ENCODE assay signal across 19 cellular contexts in the genomic region with DNA sequence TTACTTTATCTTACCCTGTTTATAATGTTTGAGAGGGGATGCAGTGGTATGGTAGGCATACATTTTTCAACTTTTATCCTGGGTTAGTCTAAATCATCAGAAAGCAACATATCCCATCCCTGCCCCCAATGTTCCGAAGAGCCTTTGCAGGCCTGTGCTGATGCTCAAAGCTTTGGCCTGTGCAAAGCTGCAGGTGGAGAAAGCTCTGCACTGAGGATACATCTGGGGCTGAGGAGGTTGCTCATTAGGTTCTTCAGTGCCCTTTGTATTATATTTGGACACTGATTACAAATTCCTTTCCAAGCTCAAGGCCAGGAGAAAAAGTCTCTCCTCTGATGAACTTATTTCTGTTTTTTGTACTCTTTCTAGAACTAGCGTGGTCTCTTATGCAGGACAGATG. TPM values are rescaled to one million over a fixed set of nuclear protein-coding genes. Genes with fewer than 3 reads are reported as not detected.
DNase-seq lines count a peak whose midpoint lies in the region; ATAC-seq and TF ChIP-seq lines count a peak whose summit lies in the region.
"Had no signal": no experiment of that assay in that cellular context is flagged by ENCODE, and none has a peak within 500 bp of the region (broad histone marks: within the 10 kb centered on the region; RNA-seq: fewer than 3 reads in every experiment).

No MANE protein-coding gene starts in this region.

- H3K4me3 ChIP-seq in left ventricle myocardium inferior (no peak overlapping the region), right atrium auricular region (no peak overlapping the region), ascending aorta (no peak overlapping the region), GM23248 (no peak overlapping the region)
- peak overlapping the region in 2 of 10 experiments; percentile 9 to 27; a peak in 2 of 20 replicates for H3K4me3 ChIP-seq in BLaER1 treated with 17β-estradiol and CSF1 and Interleukin-3, amounts not matched to agents 10 nM and 100 nM
- H3K4me3 ChIP-seq: GM12878, HAP-1 had no signal

- H3K9me2 ChIP-seq in GM23248 (ENCODE audit: insufficient read depth) = no peaks in the 10 kb centered on the region

- H2AFZ ChIP-seq in GM23248 = no peak overlapping the region

- WGBS in GM23248 (ENCODE audit: low coverage in 1 of 2, low lambda C conversion rate in 2 of 2, missing lambda C conversion rate in 2 of 2), 2 experiments = 60 to 71% methylated on average over 2 of the region's 2 CpGs

- in situ Hi-C loops in GM23248 (cut with MboI) = no loop called here

- H3K9me3 ChIP-seq in left ventricle myocardium inferior (replicated peaks) = no peaks in the 10 kb centered on the region
- no peaks in the 10 kb centered on the region for H3K9me3 ChIP-seq in right atrium auricular region
- H3K9me3 ChIP-seq in BLaER1 treated with 17β-estradiol and CSF1 and Interleukin-3, amounts not matched to agents 10 nM and 100 nM (replicated peaks in 1 of 11) = no peaks in the 10 kb centered on the region
- H3K9me3 ChIP-seq in ascending aorta = no peaks in the 10 kb centered on the region
- H3K9me3 ChIP-seq in GM23248 (ENCODE audit: low read depth) = no peaks in the 10 kb centered on the region
- H3K9me3 ChIP-seq: HAP-1 had no signal

- no peaks in the 10 kb centered on the region for H3K79me2 ChIP-seq in GM23248 (ENCODE audit: insufficient read depth)

- TF ChIP-seq CTCF in left ventricle myocardium inferior (IDR thresholded peaks at IDR 0.05; ENCODE audit: borderline replicate concordance) = no peak
- TF ChIP-seq CTCF in right atrium auricular region (IDR thresholded peaks at IDR 0.05) = no peak
- TF ChIP-seq CTCF in ascending aorta (IDR thresholded peaks at IDR 0.05) = no peak

- intact Hi-C loops in left ventricle myocardium inferior (cut with micrococcal nuclease) = no loop called here
- intact Hi-C loops in ascending aorta (cut with DNase I) = no loop called here
- intact Hi-C loops in sciatic nerve (cut with DNase I) = no loop called here

- no peaks in the 10 kb centered on the region for H3F3A ChIP-seq in GM23248 (ENCODE audit: insufficient read depth)

- peak overlapping the region; percentile 65 for H3K27ac ChIP-seq in left ventricle myocardium inferior (replicated peaks)
- H3K27ac ChIP-seq in right atrium auricular region = no peak overlapping the region
- peak overlapping the region in 5 of 11 experiments; percentile 27 to 71 (median 69); a peak in 8 of 22 replicates for H3K27ac ChIP-seq in BLaER1 treated with 17β-estradiol and CSF1 and Interleukin-3, amounts not matched to agents 10 nM and 100 nM
- peak overlapping the region; percentile 46 to 63 for H3K27ac ChIP-seq in ascending aorta
- H3K27ac ChIP-seq in GM23248 = no peak overlapping the region

- ATAC-seq in sciatic nerve (peak; percentile 89), HG03442 (IDR thresholded peaks at IDR 0.05; ENCODE audit: unreplicated experiment) (no peak)
- ATAC-seq: GM12878 had no signal

- DNase-seq in left ventricle myocardium inferior = no peak
- no peak for DNase-seq in right atrium auricular region (ENCODE audit: low spot score)
- DNase-seq in ascending aorta (ENCODE audit: low spot score in 2 of 2) = no peak
- no peak for DNase-seq in sciatic nerve (ENCODE audit: low spot score)
- no peak for DNase-seq in GM23248
- DNase-seq: CD4-positive, alpha-beta T cell; CD8-positive, alpha-beta memory T cell; DMS 273 treated with DMSO at 0.1 percent for 48 hours; DMS79; EL; GDM1; GOT3; HFFc6 had no signal

- no peaks in the 10 kb centered on the region for H4K20me1 ChIP-seq in BLaER1 treated with 17β-estradiol and CSF1 and Interleukin-3, amounts not matched to agents 10 nM and 100 nM
- no peaks in the 10 kb centered on the region for H4K20me1 ChIP-seq in GM23248 (ENCODE audit: insufficient read depth)

- peaks cover 60% of the 10 kb centered on the region for H3K4me1 ChIP-seq in left ventricle myocardium inferior
- peaks cover 0 to 30% of the 10 kb centered on the region in 2 donors for H3K4me1 ChIP-seq in right atrium auricular region
- peaks cover 85 to 99% (median 92%) of the 10 kb centered on the region in 10 experiments for H3K4me1 ChIP-seq in BLaER1 treated with 17β-estradiol and CSF1 and Interleukin-3, amounts not matched to agents 10 nM and 100 nM
- H3K4me1 ChIP-seq in ascending aorta = peaks cover 16 to 34% of the 10 kb centered on the region in 2 donors
- H3K4me1 ChIP-seq in GM23248 (ENCODE audit: insufficient read depth) = no peaks in the 10 kb centered on the region
- H3K4me1 ChIP-seq: HAP-1 had no signal

- peak overlapping the region; percentile 79 to 95 (median 88) for H3K4me2 ChIP-seq in BLaER1 treated with 17β-estradiol and CSF1 and Interleukin-3, amounts not matched to agents 10 nM and 100 nM
- no peak overlapping the region for H3K4me2 ChIP-seq in GM23248 (ENCODE audit: unreplicated experiment)

- H3K36me3 ChIP-seq in left ventricle myocardium inferior = peaks cover 19% of the 10 kb centered on the region
- H3K36me3 ChIP-seq in right atrium auricular region = peaks cover 11% of the 10 kb centered on the region
- no peaks in the 10 kb centered on the region for H3K36me3 ChIP-seq in BLaER1 treated with 17β-estradiol and CSF1 and Interleukin-3, amounts not matched to agents 10 nM and 100 nM
- peaks cover 21 to 28% of the 10 kb centered on the region in 2 donors for H3K36me3 ChIP-seq in ascending aorta
- no peaks in the 10 kb centered on the region for H3K36me3 ChIP-seq in GM23248 (ENCODE audit: low read depth)
- H3K36me3 ChIP-seq: HAP-1 had no signal

- H3K9ac ChIP-seq in BLaER1 treated with 17β-estradiol and CSF1 and Interleukin-3, amounts not matched to agents 10 nM and 100 nM = peak overlapping the region in 5 of 11 experiments; percentile 3 to 50 (median 35); a peak in 7 of 22 replicates
- no peak overlapping the region for H3K9ac ChIP-seq in GM23248

- H3K27me3 ChIP-seq in left ventricle myocardium inferior (ENCODE audit: low read depth) (no peaks in the 10 kb centered on the region), right atrium auricular region (no peaks in the 10 kb centered on the region), ascending aorta (no peaks in the 10 kb centered on the region), GM23248 (replicated peaks; ENCODE audit: insufficient read depth) (0 out of 2 replicates have a peak, but pooled peaks cover 4% of the 10 kb centered on the region)
- H3K27me3 ChIP-seq in BLaER1 treated with 17β-estradiol and CSF1 and Interleukin-3, amounts not matched to agents 10 nM and 100 nM = no peaks in the 10 kb centered on the region

RNA-seq across cellular contexts. Expression of a gene that starts 47.9 kb away (rescaled TPM):
- total RNA-seq in left ventricle myocardium inferior (75.6 TPM), right atrium auricular region (10 to 100 TPM; 14.9 to 30.8 TPM), ascending aorta (56.5 TPM), sciatic nerve (23.4 TPM)
- 0.32 TPM in 1 of 2 replicates, not detected in the other for total RNA-seq in GM23248 (2014; rRNA removed; shearing (Covaris generic))
- not detected in 2 replicates for polyA plus RNA-seq in GM23248 (2016; fragmentation: Nextera tagmentation; extraction: Ambion mirVana)
- total RNA-seq: A172; CD4-positive, alpha-beta T cell; HFFc6 had no signal
- polyA plus RNA-seq: BJ; CD8-positive, alpha-beta memory T cell had no signal

Comparison
In these comparisons a context has a peak if more than half of its experiments do, and no peak if none do; other contexts are left out.
1. H3K27ac ChIP-seq: peak in left ventricle myocardium inferior (single experiment) and ascending aorta (2 of 2); none in right atrium auricular region (0 of 2) and GM23248 (single experiment).
2. RNA of a gene that starts 47.9 kb away (total RNA-seq): 75.6 TPM in left ventricle myocardium inferior (single experiment), 56.5 TPM in ascending aorta (single experiment), 14.9 to 30.8 TPM in right atrium auricular region and 23.4 TPM in sciatic nerve (single experiment); 0.32 TPM in GM23248; every median in the first group is over 10 times any median in the second.